ENCODE assay signal across 11 cellular contexts in genomic region chr3:14602006-14602803, GRCh38. TPM values are rescaled to one million over a fixed set of nuclear protein-coding genes. Genes with fewer than 3 reads are reported as not detected.
DNase-seq lines count a peak whose midpoint lies in the region; ATAC-seq and TF ChIP-seq lines count a peak whose summit lies in the region.
"Had no signal": no experiment of that assay in that cellular context is flagged by ENCODE, and none has a peak within 500 bp of the region (broad histone marks: within the 10 kb centered on the region; RNA-seq: fewer than 3 reads in every experiment).

No MANE protein-coding gene starts in this region.

- H3K4me1 Mint-ChIP-seq in natural killer cell treated with Interleukin-12 subunit alpha and Interleukin-12 subunit beta and Interleukin-15 and Interleukin-18, amount 100 ng/mL, for 72 hours (ENCODE audit: low read depth in 2 of 2): peaks cover 5 to 9% of the 10 kb centered on the region in 2 donors

- H3K79me2 ChIP-seq in PC-9 (ENCODE audit: low read depth): no peaks in the 10 kb centered on the region

- H3K27ac ChIP-seq in heart right ventricle (no peak overlapping the region), brain microvascular endothelial cell (no peak overlapping the region), mesenchymal stem cell (ENCODE audit: low read length, poor library complexity, severe bottlenecking) (no peak overlapping the region), vagina (no peak overlapping the region), PC-9 (no peak overlapping the region)

- CTCF ChIA-PET in PC-9 (lab: Charles Lee): no interaction called here

- 0 out of 2 replicates have a peak, but pooled peaks cover 5% of the 10 kb centered on the region for H4K20me1 ChIP-seq in PC-9 (ENCODE audit: insufficient read depth)

- peak overlapping the region in 1 of 2 experiments; percentile 43 for H3K23ac ChIP-seq in mesenchymal stem cell (ENCODE audit: low read length in 2 of 2)

- no peak overlapping the region for H3K14ac ChIP-seq in mesenchymal stem cell (ENCODE audit: low read length in 2 of 2)

- WGBS in heart right ventricle, 2 donors: 1 to 2% methylated on average over 63 to 66 of the region's 66 CpGs
- WGBS in mesenchymal stem cell: 1% methylated on average over 63 of the region's 66 CpGs

- H3K36me3 ChIP-seq in heart right ventricle (no peaks in the 10 kb centered on the region), brain microvascular endothelial cell (replicated peaks) (no peaks in the 10 kb centered on the region), mesenchymal stem cell (ENCODE audit: control insufficient read depth in 1 of 2, insufficient read depth in 2 of 2, low read depth in 1 of 2, low read length in 2 of 2) (no peaks in the 10 kb centered on the region), vagina (no peaks in the 10 kb centered on the region), PC-9 (ENCODE audit: low read depth) (no peaks in the 10 kb centered on the region)

- H3K27ac Mint-ChIP-seq in natural killer cell treated with Interleukin-12 subunit alpha and Interleukin-12 subunit beta and Interleukin-15 and Interleukin-18, amount 100 ng/mL, for 72 hours: no peak overlapping the region
- H3K27ac Mint-ChIP-seq: activated CD4-positive, alpha-beta memory T cell treated with anti-CD3 and anti-CD28 coated beads for 36 hours; CD4-positive, alpha-beta T cell had no signal

- no peaks in the 10 kb centered on the region for H3K9me2 ChIP-seq in PC-9 (ENCODE audit: insufficient read depth)

- POLR2A ChIA-PET in PC-9 (lab: Charles Lee; ENCODE audit: unreplicated experiment): no interaction called here

- H3K4me2 ChIP-seq in mesenchymal stem cell (ENCODE audit: low read length, poor library complexity, severe bottlenecking) (peak overlapping the region; percentile 89), PC-9 (no peak overlapping the region)

- H2AK5ac ChIP-seq in mesenchymal stem cell (ENCODE audit: low read length, severe bottlenecking): no peak overlapping the region

- no peak overlapping the region for H3K18ac ChIP-seq in mesenchymal stem cell (ENCODE audit: low read depth in 1 of 2, low read length in 2 of 2)

- no peak overlapping the region for H3K9ac ChIP-seq in mesenchymal stem cell (ENCODE audit: low read length)

- no TSS peak for BruUV-seq in PC-9 (replicated peaks; lab: Mats Ljungman, UMichigan)

- no peak overlapping the region for H2BK12ac ChIP-seq in mesenchymal stem cell (ENCODE audit: low read length in 2 of 2)

- no peak for ATAC-seq in heart right ventricle
- ATAC-seq in natural killer cell treated with Interleukin-12 subunit alpha and Interleukin-12 subunit beta and Interleukin-15 and Interleukin-18, amount 100 ng/mL, for 72 hours: no peak

- in situ Hi-C loops in brain microvascular endothelial cell (cut with HindIII; ENCODE audit: low pct_ligation_motif_present, low sequenced_read_pairs): no loop called here

- no peak overlapping the region for H3K4me3 Mint-ChIP-seq in natural killer cell treated with Interleukin-12 subunit alpha and Interleukin-12 subunit beta and Interleukin-15 and Interleukin-18, amount 100 ng/mL, for 72 hours
- H3K4me3 Mint-ChIP-seq: activated CD4-positive, alpha-beta memory T cell treated with anti-CD3 and anti-CD28 coated beads for 36 hours had no signal

- no peak overlapping the region for H2BK120ac ChIP-seq in mesenchymal stem cell (ENCODE audit: low read depth, low read length)

- TF ChIP-seq CTCF in heart right ventricle (IDR thresholded peaks at IDR 0.05) (peak in 2 of 9 donors; percentile 6 to 13), brain microvascular endothelial cell (IDR thresholded peaks at IDR 0.05; ENCODE audit: low read depth, low read length, missing control alignments) (peak; percentile 7), vagina (IDR thresholded peaks at IDR 0.05) (no peak), PC-9 (conservative IDR thresholded peaks at IDR 0.05) (no peak)

- no peak overlapping the region for H3K4ac ChIP-seq in mesenchymal stem cell (ENCODE audit: low read depth in 1 of 2, low read length in 2 of 2)

- H3K4me1 ChIP-seq in heart right ventricle: peaks cover 0 to 13% (median 5%) of the 10 kb centered on the region in 9 donors
- peaks cover 11% of the 10 kb centered on the region for H3K4me1 ChIP-seq in mesenchymal stem cell (ENCODE audit: control insufficient read depth, insufficient read depth, low read depth, low read length)
- peaks cover 6% of the 10 kb centered on the region for H3K4me1 ChIP-seq in vagina
- no peaks in the 10 kb centered on the region for H3K4me1 ChIP-seq in PC-9 (replicated peaks; ENCODE audit: insufficient read depth)

- H3K27me3 Mint-ChIP-seq in natural killer cell treated with Interleukin-12 subunit alpha and Interleukin-12 subunit beta and Interleukin-15 and Interleukin-18, amount 100 ng/mL, for 72 hours: peaks cover 48 to 71% of the 10 kb centered on the region in 2 donors

- H3F3A ChIP-seq in PC-9 (ENCODE audit: insufficient read depth, low read depth): no peaks in the 10 kb centered on the region

- no peak overlapping the region for H2BK15ac ChIP-seq in mesenchymal stem cell (ENCODE audit: low read depth, poor library complexity, severe bottlenecking)

- TF ChIP-seq POLR2A in vagina (IDR thresholded peaks at IDR 0.05): no peak

- DNase-seq in heart right ventricle (no peak), cardiac septum (ENCODE audit: low spot score) (no peak), brain microvascular endothelial cell (no peak), mesenchymal stem cell (no peak), vagina (ENCODE audit: extremely low spot score in 2 of 2) (no peak), PC-9 (no peak), HK-2 (ENCODE audit: unreplicated experiment) (no peak)
- DNase-seq in natural killer cell treated with Interleukin-12 subunit alpha and Interleukin-12 subunit beta and Interleukin-15 and Interleukin-18, amount 100 ng/mL, for 72 hours (ENCODE audit: low spot score): no peak
- DNase-seq: activated CD4-positive, alpha-beta memory T cell treated with anti-CD3 and anti-CD28 coated beads for 36 hours; CD4-positive, alpha-beta T cell; occipital lobe had no signal

- intact Hi-C loops in heart right ventricle (cut with DNase I): no loop called here
- intact Hi-C loops in cardiac septum (cut with DNase I): loop anchor here (5.0 kb wide), 1 partner anchor 45 kb away; no protein-coding TSS in a partner anchor
- intact Hi-C loops in vagina (cut with DNase I): no loop called here
- intact Hi-C loops in PC-9 (cut with micrococcal nuclease; ENCODE audit: unreplicated experiment): no loop called here

- no peaks in the 10 kb centered on the region for H3K79me1 ChIP-seq in mesenchymal stem cell (replicated peaks; ENCODE audit: low read length, poor library complexity, severe bottlenecking)

- H3K4me3 ChIP-seq in heart right ventricle (peak overlapping the region in 6 of 10 donors; percentile 24 to 41 (median 32)), brain microvascular endothelial cell (ENCODE audit: low read depth, low read length) (no peak overlapping the region), mesenchymal stem cell (ENCODE audit: insufficient read depth in 1 of 2, low read depth in 1 of 2, low read length in 2 of 2) (peak overlapping the region; percentile 10 to 24), vagina (peak overlapping the region; percentile 18 to 32), PC-9 (no peak overlapping the region)

- H3K9me3 Mint-ChIP-seq in natural killer cell treated with Interleukin-12 subunit alpha and Interleukin-12 subunit beta and Interleukin-15 and Interleukin-18, amount 100 ng/mL, for 72 hours: peaks cover 14% of the 10 kb centered on the region
- H3K9me3 Mint-ChIP-seq: activated CD4-positive, alpha-beta memory T cell treated with anti-CD3 and anti-CD28 coated beads for 36 hours had no signal

- H4K8ac ChIP-seq in mesenchymal stem cell (ENCODE audit: low read length): no peak overlapping the region

- H2AFZ ChIP-seq in mesenchymal stem cell (ENCODE audit: low read depth, low read length) (no peak overlapping the region), PC-9 (no peak overlapping the region)

- H2BK5ac ChIP-seq in mesenchymal stem cell (ENCODE audit: low read depth, low read length, poor library complexity, severe bottlenecking): no peak overlapping the region

- peaks cover 16% of the 10 kb centered on the region for H3K36me3 Mint-ChIP-seq in natural killer cell treated with Interleukin-12 subunit alpha and Interleukin-12 subunit beta and Interleukin-15 and Interleukin-18, amount 100 ng/mL, for 72 hours
- H3K36me3 Mint-ChIP-seq: activated CD4-positive, alpha-beta memory T cell treated with anti-CD3 and anti-CD28 coated beads for 36 hours had no signal

- H3K9me3 ChIP-seq in heart right ventricle: no peaks in the 10 kb centered on the region
- H3K9me3 ChIP-seq in mesenchymal stem cell (ENCODE audit: control insufficient read depth, low read length): no peaks in the 10 kb centered on the region
- H3K9me3 ChIP-seq in vagina: no peaks in the 10 kb centered on the region
- H3K9me3 ChIP-seq in PC-9 (ENCODE audit: insufficient read depth, low read depth): no peaks in the 10 kb centered on the region

- peaks cover 6 to 76% (median 57%) of the 10 kb centered on the region in 7 donors for H3K27me3 ChIP-seq in heart right ventricle
- H3K27me3 ChIP-seq in brain microvascular endothelial cell (replicated peaks): peaks cover 43% of the 10 kb centered on the region
- H3K27me3 ChIP-seq in mesenchymal stem cell (ENCODE audit: control insufficient read depth in 1 of 2, insufficient read depth in 1 of 2, low read length in 2 of 2): peaks cover 81 to 83% of the 10 kb centered on the region in 2 experiments
- no peaks in the 10 kb centered on the region for H3K27me3 ChIP-seq in vagina
- H3K27me3 ChIP-seq in PC-9 (ENCODE audit: insufficient read depth, low read depth): peaks cover 65% of the 10 kb centered on the region

- no peak overlapping the region for H4K91ac ChIP-seq in mesenchymal stem cell (ENCODE audit: low read length)

RNA-seq across cellular contexts. Expression of gene CCDC174, which starts 49.4 kb away (rescaled TPM):
- total RNA-seq in heart right ventricle (10 to 100 TPM in 9 of 10 donors, 1 to 10 TPM in 1; 10.0 to 15.4 (median 11.6) TPM), cardiac septum (14.7 TPM), vagina (31.2 TPM), PC-9 (2021) (14.7 and 14.9 TPM in 2 replicates)
- polyA plus RNA-seq in heart right ventricle: 10 to 100 TPM; 10.1 to 18.6 TPM
- 15.8 TPM for polyA plus RNA-seq in mesenchymal stem cell (2013, experiment 1 of 2)
- polyA plus RNA-seq in mesenchymal stem cell (2013, experiment 2 of 2): 15.6 TPM
- total RNA-seq in natural killer cell treated with Interleukin-12 subunit alpha and Interleukin-12 subunit beta and Interleukin-15 and Interleukin-18, amount 100 ng/mL, for 72 hours: 10 to 100 TPM; 21.7 to 27.0 TPM

Comparison
In these comparisons a context has a peak if more than half of its experiments do, and no peak if none do; other contexts are left out.
1. H3K4me3 ChIP-seq: peak in heart right ventricle (6 of 10), mesenchymal stem cell (2 of 2) and vagina (2 of 2); none in brain microvascular endothelial cell (single experiment) and PC-9 (single experiment).